In the genomic region with DNA sequence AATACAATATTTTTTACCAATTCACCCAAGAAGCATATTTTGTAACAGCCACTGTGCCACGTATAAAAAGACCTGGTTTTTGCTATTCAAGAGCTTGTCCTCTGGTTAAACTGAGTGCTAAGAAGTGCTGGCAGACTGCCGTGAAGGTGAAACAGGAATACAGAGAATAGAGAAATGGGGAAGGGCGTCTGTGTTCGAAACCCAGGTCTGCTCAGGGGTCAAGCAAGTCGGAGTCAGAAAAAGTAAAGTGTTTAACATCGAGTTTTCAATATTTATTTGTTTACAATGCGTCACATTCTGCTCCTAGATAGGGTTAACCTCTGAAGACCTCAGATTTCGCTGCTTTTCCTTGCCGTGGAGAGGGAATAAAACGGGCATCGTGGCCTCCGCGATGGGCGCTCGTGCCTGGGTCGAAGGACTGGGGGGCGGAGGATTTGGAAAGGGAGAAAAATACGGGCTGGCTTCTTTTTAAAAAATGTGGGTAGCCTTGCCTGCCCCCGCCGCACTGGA, we compare ENCODE assay signal across 9 cellular contexts. TPM values are rescaled to one million over a fixed set of nuclear protein-coding genes. Genes with fewer than 3 reads are reported as not detected.
DNase-seq lines count a peak whose midpoint lies in the region; ATAC-seq and TF ChIP-seq lines count a peak whose summit lies in the region.
"Had no signal": no experiment of that assay in that cellular context is flagged by ENCODE, and none has a peak within 500 bp of the region (broad histone marks: within the 10 kb centered on the region; RNA-seq: fewer than 3 reads in every experiment).

No MANE protein-coding gene starts in this region.

- ATAC-seq in T-cell (replicated peaks in 1 of 4) = no peak
- no peak for ATAC-seq in gastroesophageal sphincter
- ATAC-seq in HG03045 (IDR thresholded peaks at IDR 0.05; ENCODE audit: unreplicated experiment) = no peak

- peaks cover 0 to 9% (median 0%) of the 10 kb centered on the region in 3 donors for H3K9me3 ChIP-seq in gastroesophageal sphincter

- H3K36me3 ChIP-seq in gastroesophageal sphincter = no peaks in the 10 kb centered on the region

- no peak for TF ChIP-seq EP300 in gastroesophageal sphincter (IDR thresholded peaks at IDR 0.05)

- peaks cover 26 to 39% (median 28%) of the 10 kb centered on the region in 3 donors for H3K4me1 Mint-ChIP-seq in T-cell

- no peak overlapping the region for H3K27ac ChIP-seq in gastroesophageal sphincter
- H3K27ac ChIP-seq in skin epidermis = no peak overlapping the region

- H3K4me3 Mint-ChIP-seq in T-cell = peak overlapping the region; percentile 57 to 84 (median 63)

- peak; percentile 69 for DNase-seq in NCI-H2107 treated with DMSO at 0.1 percent for 48 hours (lab: John Stamatoyannopoulos, UW; ENCODE audit: unreplicated experiment)
- no peak for DNase-seq in NCI-H2107 (lab: John Stamatoyannopoulos, UW)
- no peak for DNase-seq in T-cell
- no peak for DNase-seq in HuH-7 (ENCODE audit: low spot score)
- DNase-seq in activated effector memory CD4-positive, alpha-beta T cell treated with Interleukin-2 at 50 U/mL for 16 hours = no peak

- H3K4me3 ChIP-seq in gastroesophageal sphincter (peak overlapping the region; percentile 27 to 61), skin epidermis (peak overlapping the region in 6 of 7 experiments; percentile 37 to 60 (median 48))

- 13 to 15% methylated on average over 19 to 20 of the region's 20 CpGs for WGBS in gastroesophageal sphincter (ENCODE audit: low coverage in 1 of 2), 2 donors

- CTCF ChIA-PET in T-cell (lab: Charles Lee) = no interaction called here

- no peak for TF ChIP-seq CTCF in gastroesophageal sphincter (IDR thresholded peaks at IDR 0.05)

- H3K9me3 Mint-ChIP-seq in T-cell = peaks cover 0 to 3% (median 0%) of the 10 kb centered on the region in 3 donors

- no peaks in the 10 kb centered on the region for H3K36me3 Mint-ChIP-seq in T-cell

- H3K4me1 ChIP-seq in gastroesophageal sphincter = peaks cover 0 to 24% (median 9%) of the 10 kb centered on the region in 3 donors

- peaks cover 28 to 32% of the 10 kb centered on the region in 2 donors for H3K27me3 Mint-ChIP-seq in T-cell

- no peak overlapping the region for H3K27ac Mint-ChIP-seq in T-cell

- POLR2A ChIA-PET in T-cell (lab: Charles Lee) = no interaction called here

- no peak for TF ChIP-seq POLR2A in gastroesophageal sphincter (IDR thresholded peaks at IDR 0.05)

- H3K27me3 ChIP-seq in gastroesophageal sphincter = peaks cover 96% of the 10 kb centered on the region

RNA-seq across cellular contexts. Expression of gene SNTG2, which starts 1.2 kb away (rescaled TPM):
- total RNA-seq in T-cell (1 to 10 TPM in 4 of 5 donors, under 1 TPM in 1; 0.86 to 4.8 (median 2.7) TPM), gastroesophageal sphincter (1 to 10 TPM; 1.5 to 7.9 (median 4.3) TPM)
- total RNA-seq: LHCN-M2 had no signal
